8 cellular contexts compared by ENCODE assay signal in genomic region chr1:19010503-19010902, GRCh38. TPM values are rescaled to one million over a fixed set of nuclear protein-coding genes. Genes with fewer than 3 reads are reported as not detected.
DNase-seq lines count a peak whose midpoint lies in the region; ATAC-seq and TF ChIP-seq lines count a peak whose summit lies in the region.

No MANE protein-coding gene starts in this region.

- H3K27ac Mint-ChIP-seq in activated naive CD4-positive, alpha-beta T cell treated with anti-CD3 and anti-CD28 coated beads, Interleukin-2, amount 50 U/mL, for 24 hours: peak overlapping the region; percentile 79
- H3K27ac Mint-ChIP-seq in activated naive CD4-positive, alpha-beta T cell treated with anti-CD3 and anti-CD28 coated beads, Interleukin-2, amount 10 ng/mL, durations not matched to agents 7 days and 5 days: no peak overlapping the region

- no peaks in the 10 kb centered on the region for H3K36me3 ChIP-seq in ascending aorta
- no peaks in the 10 kb centered on the region for H3K36me3 ChIP-seq in mesodermal cell (ENCODE audit: control insufficient read depth, insufficient read depth, low read length)
- no peaks in the 10 kb centered on the region for H3K36me3 ChIP-seq in vagina

- intact Hi-C loops in ascending aorta (cut with DNase I) (loop anchor here (1.0 to 2.0 kb wide), 5 partner anchors 11 to 108 kb away; partner anchors contain the start of genes ALDH4A1 and IFFO2), vagina (cut with DNase I) (no loop called here)

- TF ChIP-seq POLR2A in vagina (IDR thresholded peaks at IDR 0.05): no peak

- TF ChIP-seq CTCF in ascending aorta (IDR thresholded peaks at IDR 0.05): no peak
- TF ChIP-seq CTCF in vagina (IDR thresholded peaks at IDR 0.05): no peak

- H3K4me3 Mint-ChIP-seq in activated naive CD4-positive, alpha-beta T cell treated with anti-CD3 and anti-CD28 coated beads, Interleukin-2, amount 50 U/mL, for 24 hours: peak overlapping the region; percentile 1
- no peak overlapping the region for H3K4me3 Mint-ChIP-seq in activated naive CD4-positive, alpha-beta T cell treated with anti-CD3 and anti-CD28 coated beads, Interleukin-2, amount 10 ng/mL, durations not matched to agents 7 days and 5 days

- H3K36me3 Mint-ChIP-seq in activated naive CD4-positive, alpha-beta T cell treated with anti-CD3 and anti-CD28 coated beads, Interleukin-2, amount 50 U/mL, for 24 hours: no peaks in the 10 kb centered on the region
- no peaks in the 10 kb centered on the region for H3K36me3 Mint-ChIP-seq in activated naive CD4-positive, alpha-beta T cell treated with anti-CD3 and anti-CD28 coated beads, Interleukin-2, amount 10 ng/mL, durations not matched to agents 7 days and 5 days

- H3K9me3 Mint-ChIP-seq in activated naive CD4-positive, alpha-beta T cell treated with anti-CD3 and anti-CD28 coated beads, Interleukin-2, amount 50 U/mL, for 24 hours: no peaks in the 10 kb centered on the region
- peaks cover 3% of the 10 kb centered on the region for H3K9me3 Mint-ChIP-seq in activated naive CD4-positive, alpha-beta T cell treated with anti-CD3 and anti-CD28 coated beads, Interleukin-2, amount 10 ng/mL, durations not matched to agents 7 days and 5 days

- H3K27me3 ChIP-seq in ascending aorta (no peaks in the 10 kb centered on the region), vagina (no peaks in the 10 kb centered on the region)

- peak overlapping the region; percentile 85 to 92 for H3K27ac ChIP-seq in ascending aorta
- H3K27ac ChIP-seq in mesodermal cell (ENCODE audit: low read depth, low read length, severe bottlenecking): peak overlapping the region; percentile 96
- H3K27ac ChIP-seq in vagina: peak overlapping the region; percentile 92

- CTCF ChIA-PET in activated naive CD4-positive, alpha-beta T cell treated with anti-CD3 and anti-CD28 coated beads, Interleukin-2, amount 10 ng/mL, durations not matched to agents 7 days and 5 days (lab: Charles Lee): interaction anchor here (1.0 to 2.6 kb wide), 3 partner anchors 10 to 97 kb away, joined by 3 to 9 read pairs (median 5); no protein-coding TSS in a partner anchor

- no peaks in the 10 kb centered on the region for H3K27me3 Mint-ChIP-seq in activated naive CD4-positive, alpha-beta T cell treated with anti-CD3 and anti-CD28 coated beads, Interleukin-2, amount 50 U/mL, for 24 hours
- peaks cover 31% of the 10 kb centered on the region for H3K27me3 Mint-ChIP-seq in activated naive CD4-positive, alpha-beta T cell treated with anti-CD3 and anti-CD28 coated beads, Interleukin-2, amount 10 ng/mL, durations not matched to agents 7 days and 5 days

- peaks cover 29% of the 10 kb centered on the region for H3K4me1 Mint-ChIP-seq in activated naive CD4-positive, alpha-beta T cell treated with anti-CD3 and anti-CD28 coated beads, Interleukin-2, amount 50 U/mL, for 24 hours
- H3K4me1 Mint-ChIP-seq in activated naive CD4-positive, alpha-beta T cell treated with anti-CD3 and anti-CD28 coated beads, Interleukin-2, amount 10 ng/mL, durations not matched to agents 7 days and 5 days: peaks cover 26% of the 10 kb centered on the region

- WGBS in mesodermal cell (ENCODE audit: insufficient coverage in 2 of 2), 2 experiments: 84 to 92% methylated on average over 2 to 3 of the region's 4 CpGs

- H3K4me3 ChIP-seq in ascending aorta (peak overlapping the region in 1 of 2 donors; percentile 6), mesodermal cell (ENCODE audit: extremely low read depth, insufficient read depth, low read length, poor library complexity, severe bottlenecking) (no peak overlapping the region), vagina (no peak overlapping the region)

- H3K4me1 ChIP-seq in ascending aorta (peaks cover 17 to 24% of the 10 kb centered on the region in 2 donors), mesodermal cell (ENCODE audit: control insufficient read depth, insufficient read depth, low read length, poor library complexity, severe bottlenecking) (peaks cover 39% of the 10 kb centered on the region), vagina (peaks cover 27% of the 10 kb centered on the region)

- DNase-seq in activated naive CD4-positive, alpha-beta T cell treated with anti-CD3 and anti-CD28 coated beads, Interleukin-2, amount 10 ng/mL, durations not matched to agents 7 days and 5 days: no peak
- DNase-seq in ascending aorta (ENCODE audit: low spot score in 2 of 2) (peak in 1 of 2 donors; percentile 64), vagina (ENCODE audit: extremely low spot score in 2 of 2) (peak in 1 of 2 donors; percentile 94), NCI-H146 (lab: John Stamatoyannopoulos, UW) (no peak)
- DNase-seq in stimulated activated CD4-positive, alpha-beta T cell treated with anti-CD3 and anti-CD28 coated beads, Interleukin-15, amount 100 ng/mL, for 24 hours: no peak

- no peak for ATAC-seq in HG03097 (IDR thresholded peaks at IDR 0.05; ENCODE audit: low FRiP score, unreplicated experiment)

- H3K9me3 ChIP-seq in ascending aorta (no peaks in the 10 kb centered on the region), mesodermal cell (ENCODE audit: control insufficient read depth, low read length) (no peaks in the 10 kb centered on the region), vagina (no peaks in the 10 kb centered on the region)

RNA-seq across cellular contexts. Expression of gene IFFO2, which starts 54.0 kb away (rescaled TPM):
- total RNA-seq in ascending aorta (131 TPM), vagina (34.6 TPM)
- polyA plus RNA-seq in mesodermal cell (2013, experiment 1 of 2): 17.6 TPM
- 11.7 TPM for polyA plus RNA-seq in mesodermal cell (2013, experiment 2 of 2)
